Comparison of ENCODE assay signal across 8 cellular contexts in the genomic region with DNA sequence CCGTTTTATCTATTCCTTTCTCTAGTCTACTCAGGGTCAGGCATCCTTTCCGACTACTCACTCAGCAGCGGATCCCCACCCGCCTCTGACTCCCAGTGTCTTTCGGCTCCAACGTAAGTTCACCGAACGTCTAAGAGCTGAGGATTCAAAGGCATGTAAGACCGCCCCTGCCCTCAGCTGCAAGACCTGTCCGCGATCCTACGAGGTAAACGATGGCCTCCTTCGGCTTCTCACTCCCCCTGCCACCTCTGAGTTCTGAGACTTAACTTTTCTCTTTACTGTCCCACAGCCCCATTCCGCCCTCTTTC. TPM values are rescaled to one million over a fixed set of nuclear protein-coding genes. Genes with fewer than 3 reads are reported as not detected.
A peak's percentile ranks its signal among the peaks of the same experiment; 100 is the strongest.
DNase-seq lines count a peak whose midpoint lies in the region; ATAC-seq, FAIRE-seq and TF ChIP-seq lines count a peak whose summit lies in the region.

No MANE protein-coding gene starts in this region.

- in situ Hi-C loops in HepG2 (cut with HindIII; ENCODE audit: extremely low pct_ligation_motif_present, low pct_unique_long_range_greater_than_20kb) = no loop called here

- DNase-seq in HepG2 (ENCODE audit: low spot score) (no peak), upper lobe of left lung (no peak), GM10248 (ENCODE audit: extremely low spot score) (no peak), posterior cingulate gyrus (no peak), epidermal melanocyte (ENCODE audit: insufficient read length, low spot score) (no peak)

- peak overlapping the region; percentile 83 for H3K4me2 ChIP-seq in HepG2 (ENCODE audit: low read depth, low read length)

- no peaks in the 10 kb centered on the region for H3K27me3 Mint-ChIP-seq in activated naive CD8-positive, alpha-beta T cell

- H3K36me3 Mint-ChIP-seq in activated naive CD8-positive, alpha-beta T cell = peaks cover 21% of the 10 kb centered on the region

- no peak for TF ChIP-seq RAD21 in HepG2 (CRISPR knock-in tag; IDR thresholded peaks at IDR 0.05)

- CTCF ChIA-PET in HepG2 (lab: Yijun Ruan, JAX; ENCODE audit: low intra/inter-chr PET ratio, low total read pairs) (interaction anchor here (1.6 to 2.2 kb wide), 2 partner anchors 66 to 96 kb away, joined by 3 to 19 read pairs; a partner anchor contains a TSS), GM10248 (lab: Yijun Ruan, JAX) (interaction anchor here (0.9 to 6.2 kb wide), 12 partner anchors 8 to 66 kb away, joined by 3 to 41 read pairs (median 5); a partner anchor contains a TSS)

- BruUV-seq in HepG2 (replicated peaks; lab: Mats Ljungman, UMichigan) = no TSS peak

- peak overlapping the region; percentile 99 for H3K27ac Mint-ChIP-seq in activated naive CD8-positive, alpha-beta T cell

- TF ChIP-seq POLR2A in HepG2 (IDR thresholded peaks at IDR 0.05; ENCODE audit: insufficient read depth in 1 of 2, low read depth in 2 of 2, low read length in 2 of 2) = no peak
- no peak for TF ChIP-seq POLR2A in upper lobe of left lung (IDR thresholded peaks at IDR 0.05)

- H3K9me3 ChIP-seq in HepG2 (ENCODE audit: low read length) = no peaks in the 10 kb centered on the region
- H3K9me3 ChIP-seq in upper lobe of left lung = no peaks in the 10 kb centered on the region

- peak overlapping the region; percentile 100 for H3K4me3 Mint-ChIP-seq in activated naive CD8-positive, alpha-beta T cell

- 1% methylated on average over 15 of the region's 15 CpGs for WGBS in HepG2 (ENCODE audit: low lambda C conversion rate)
- WGBS in upper lobe of left lung, 2 donors = 0 to 3% methylated on average over 15 of the region's 15 CpGs

- H3K79me2 ChIP-seq in HepG2 (ENCODE audit: insufficient read depth, low read length) = peaks cover 33% of the 10 kb centered on the region

- H3K27me3 ChIP-seq in HepG2 (ENCODE audit: control insufficient read depth in 1 of 2, insufficient read depth in 2 of 2, low read length in 2 of 2) (no peaks in the 10 kb centered on the region; a peak in 1 of 5 replicates), upper lobe of left lung (no peaks in the 10 kb centered on the region)

- peak overlapping the region; percentile 90 for H3K9ac ChIP-seq in HepG2 (ENCODE audit: insufficient read depth, low read depth, low read length)

- ATAC-seq in HG02885 (IDR thresholded peaks at IDR 0.05; ENCODE audit: poor library complexity, unreplicated experiment) = peak; percentile 15
- ATAC-seq in HepG2 = peak; percentile 26
- ATAC-seq in upper lobe of left lung (ENCODE audit: low FRiP score in 2 of 2) = peak in 1 of 2 donors; percentile 2

- intact Hi-C loops in HepG2 (cut with micrococcal nuclease; ENCODE audit: unreplicated experiment) = loop anchor here (1.0 to 2.0 kb wide), 5 partner anchors 18 to 66 kb away; a partner anchor contains a TSS
- intact Hi-C loops in posterior cingulate gyrus (cut with DNase I) = loop anchor here (5.0 to 10.0 kb wide), 2 partner anchors 66 to 163 kb away; a partner anchor contains a TSS

- FAIRE-seq in HepG2 (lab: Jason Lieb, UNC) = no peak

- POLR2A ChIA-PET in HepG2 (lab: Yijun Ruan, JAX) (interaction anchor here (0.7 to 8.1 kb wide), 23 partner anchors 9 to 804 kb away, joined by 3 to 254 read pairs (median 10); a partner anchor contains a TSS), GM10248 (lab: Yijun Ruan, JAX) (interaction anchor here (0.9 to 2.9 kb wide), 7 partner anchors 11 to 66 kb away, joined by 3 to 36 read pairs (median 5); a partner anchor contains a TSS)

- peaks cover 39% of the 10 kb centered on the region for H3K4me1 ChIP-seq in HepG2 (ENCODE audit: insufficient read depth, low read length)
- peaks cover 15 to 24% (median 17%) of the 10 kb centered on the region in 4 donors for H3K4me1 ChIP-seq in upper lobe of left lung

- H3K36me3 ChIP-seq in HepG2 (replicated peaks in 1 of 2; ENCODE audit: control insufficient read depth in 1 of 2, insufficient read depth in 2 of 2, low read length in 2 of 2) (peaks cover 38 to 65% of the 10 kb centered on the region in 2 experiments), upper lobe of left lung (peaks cover 26 to 43% (median 41%) of the 10 kb centered on the region in 4 donors)

- H3K4me1 Mint-ChIP-seq in activated naive CD8-positive, alpha-beta T cell (ENCODE audit: low read depth) = peaks cover 60% of the 10 kb centered on the region

- no peak overlapping the region for H2AFZ ChIP-seq in HepG2 (ENCODE audit: low read length)

- no peaks in the 10 kb centered on the region for H4K20me1 ChIP-seq in HepG2 (ENCODE audit: insufficient read depth, low read length)

- TF ChIP-seq EP300 in HepG2 (IDR thresholded peaks at IDR 0.05; ENCODE audit: low read depth in 2 of 2, low read length in 2 of 2) (no peak), HepG2 (CRISPR knock-in tag; IDR thresholded peaks at IDR 0.05; ENCODE audit: borderline replicate concordance) (no peak), upper lobe of left lung (IDR thresholded peaks at IDR 0.05) (no peak)

- H3K4me3 ChIP-seq in GM12875 (ENCODE audit: low read depth, low read length) (peak overlapping the region; percentile 75), HepG2 (replicated peaks in 1 of 3; ENCODE audit: insufficient read depth in 1 of 3, low read depth in 2 of 3, low read length in 3 of 3) (peak overlapping the region; percentile 73 to 92 (median 88)), upper lobe of left lung (peak overlapping the region; percentile 82 to 95 (median 88))

- H3K27ac ChIP-seq in HepG2 (ENCODE audit: extremely low read length, insufficient read depth, low read length) (peak overlapping the region; percentile 88), upper lobe of left lung (peak overlapping the region; percentile 91 to 97 (median 92))

- no peaks in the 10 kb centered on the region for H3K9me3 Mint-ChIP-seq in activated naive CD8-positive, alpha-beta T cell (ENCODE audit: low read depth)

- TF ChIP-seq CTCF in GM12875 (IDR thresholded peaks at IDR 0.05; ENCODE audit: borderline replicate concordance, insufficient read depth, low read depth, low read length) (no peak), HepG2 (CRISPR knock-in tag; IDR thresholded peaks at IDR 0.05) (no peak), upper lobe of left lung (IDR thresholded peaks at IDR 0.05) (no peak), GM10248 (IDR thresholded peaks at IDR 0.05; ENCODE audit: control extremely low read depth, extremely low read depth, low read depth, missing control alignments) (no peak)

TF ChIP-seq in HepG2, 621 proteins besides CTCF, POLR2A, EP300 and RAD21 (continues in another document):
- TF ChIP-seq SP4 (CRISPR knock-in tag; IDR thresholded peaks at IDR 0.05) (no peak), ZNF343 (CRISPR knock-in tag; IDR thresholded peaks at IDR 0.05) (no peak), ZEB1 (IDR thresholded peaks at IDR 0.05; ENCODE audit: insufficient replicate concordance, low read depth) (no peak)

RNA-seq across cellular contexts. Expression of a gene that starts 0.3 kb away (rescaled TPM):
- total RNA-seq in HepG2 (2016; rRNA removed; fragmentation: Illumina TruSeq; extraction: Trizol) (155 and 252 TPM in 2 replicates), upper lobe of left lung (10 to 100 TPM; 22.0 to 80.5 (median 40.4) TPM)
- total RNA-seq in HepG2 (2016; cell fraction: cytosol; rRNA removed; fragmentation: Illumina TruSeq; extraction: Trizol; ENCODE audit: low read depth) = 72.2 and 76.4 TPM in 2 replicates
- total RNA-seq in HepG2 (2016; cell fraction: insoluble cytoplasmic fraction; rRNA removed; fragmentation: Illumina TruSeq; extraction: Trizol) = 169 and 290 TPM in 2 replicates
- 130 and 134 TPM in 2 replicates for total RNA-seq in HepG2 (2016; cell fraction: membrane; rRNA removed; fragmentation: Illumina TruSeq; extraction: Trizol)
- total RNA-seq in HepG2 (2016; cell fraction: nucleus; rRNA removed; fragmentation: Illumina TruSeq; extraction: Trizol) = 74.4 and 75.7 TPM in 2 replicates
- 231 and 244 TPM in 2 replicates for polyA plus RNA-seq in HepG2 (2011; rRNA removed)
- polyA plus RNA-seq in HepG2 (2011; cell fraction: cytosol; rRNA removed) = 148 and 229 TPM in 2 replicates
- 65.5 and 71.0 TPM in 2 replicates for polyA plus RNA-seq in HepG2 (2011; cell fraction: nucleus; rRNA removed)
- polyA plus RNA-seq in HepG2 (2012) = 227 and 249 TPM in 2 replicates
- 105 and 107 TPM in 2 replicates for polyA plus RNA-seq in HepG2 (2016; cell fraction: cytosol; fragmentation: Illumina TruSeq; extraction: Trizol; ENCODE audit: low read depth)
- 309 and 341 TPM in 2 replicates for polyA plus RNA-seq in HepG2 (2016; cell fraction: insoluble cytoplasmic fraction; fragmentation: Illumina TruSeq; extraction: Trizol; ENCODE audit: low read depth)
- polyA plus RNA-seq in HepG2 (2016; cell fraction: membrane; fragmentation: Illumina TruSeq; extraction: Trizol; ENCODE audit: low read depth) = 144 and 156 TPM in 2 replicates
- polyA plus RNA-seq in HepG2 (2016; cell fraction: nucleus; fragmentation: Illumina TruSeq; extraction: Trizol; ENCODE audit: insufficient read depth, low read depth) = 164 and 191 TPM in 2 replicates
- 68.7 and 109 TPM in 2 replicates for polyA minus RNA-seq in HepG2 (2011; rRNA and poly(A)+ RNA removed; ENCODE audit: low replicate concordance)
- 45.1 and 56.8 TPM in 2 replicates for polyA minus RNA-seq in HepG2 (2011; cell fraction: cytosol; rRNA and poly(A)+ RNA removed)
- 51.9 and 61.5 TPM in 2 replicates for polyA minus RNA-seq in HepG2 (2011; cell fraction: nucleus; rRNA and poly(A)+ RNA removed)

RNA-seq across cellular contexts. Expression of a gene that starts 23.1 kb away (rescaled TPM):
- total RNA-seq in HepG2 (2016; rRNA removed; fragmentation: Illumina TruSeq; extraction: Trizol) (not detected in 2 replicates), upper lobe of left lung (10 to 100 TPM; 14.0 to 50.3 (median 24.1) TPM)
- not detected in 2 replicates for total RNA-seq in HepG2 (2016; cell fraction: cytosol; rRNA removed; fragmentation: Illumina TruSeq; extraction: Trizol; ENCODE audit: low read depth)
- not detected in 2 replicates for total RNA-seq in HepG2 (2016; cell fraction: insoluble cytoplasmic fraction; rRNA removed; fragmentation: Illumina TruSeq; extraction: Trizol)
- total RNA-seq in HepG2 (2016; cell fraction: membrane; rRNA removed; fragmentation: Illumina TruSeq; extraction: Trizol) = not detected in 2 replicates
- not detected in 2 replicates for total RNA-seq in HepG2 (2016; cell fraction: nucleus; rRNA removed; fragmentation: Illumina TruSeq; extraction: Trizol)
- polyA plus RNA-seq in HepG2 (2011; rRNA removed) = 0.25 TPM in 1 of 2 replicates, not detected in the other
- polyA plus RNA-seq in HepG2 (2011; cell fraction: cytosol; rRNA removed) = 0.03 TPM in 1 of 2 replicates, not detected in the other
- polyA plus RNA-seq in HepG2 (2011; cell fraction: nucleus; rRNA removed) = 0.09 and 0.50 TPM in 2 replicates
- polyA plus RNA-seq in HepG2 (2012) = 0.03 TPM in 1 of 2 replicates, not detected in the other
- polyA plus RNA-seq in HepG2 (2016; cell fraction: cytosol; fragmentation: Illumina TruSeq; extraction: Trizol; ENCODE audit: low read depth) = not detected in 2 replicates
- not detected in 2 replicates for polyA plus RNA-seq in HepG2 (2016; cell fraction: insoluble cytoplasmic fraction; fragmentation: Illumina TruSeq; extraction: Trizol; ENCODE audit: low read depth)
- polyA plus RNA-seq in HepG2 (2016; cell fraction: membrane; fragmentation: Illumina TruSeq; extraction: Trizol; ENCODE audit: low read depth) = not detected in 2 replicates
- polyA plus RNA-seq in HepG2 (2016; cell fraction: nucleus; fragmentation: Illumina TruSeq; extraction: Trizol; ENCODE audit: insufficient read depth, low read depth) = not detected in 2 replicates
- polyA minus RNA-seq in HepG2 (2011; rRNA and poly(A)+ RNA removed; ENCODE audit: low replicate concordance) = 0.26 TPM in 1 of 2 replicates, not detected in the other
- not detected in 2 replicates for polyA minus RNA-seq in HepG2 (2011; cell fraction: cytosol; rRNA and poly(A)+ RNA removed)
- polyA minus RNA-seq in HepG2 (2011; cell fraction: nucleus; rRNA and poly(A)+ RNA removed) = under 0.01 TPM in 1 of 2 replicates, not detected in the other

Comparison
In these comparisons a context has a peak if more than half of its experiments do, and no peak if none do; other contexts are left out.
1. RNA of a gene that starts 23.1 kb away (total RNA-seq): 14.0 to 50.3 TPM in upper lobe of left lung; not detected in HepG2; every median in the first group is over 10 times any median in the second.
2. Peak in every context shown above with its lines, with median percentiles within 50 percentile points of each other: H3K4me3 ChIP-seq.